Comparison of ENCODE assay signal across 23 cellular contexts in the genomic region with DNA sequence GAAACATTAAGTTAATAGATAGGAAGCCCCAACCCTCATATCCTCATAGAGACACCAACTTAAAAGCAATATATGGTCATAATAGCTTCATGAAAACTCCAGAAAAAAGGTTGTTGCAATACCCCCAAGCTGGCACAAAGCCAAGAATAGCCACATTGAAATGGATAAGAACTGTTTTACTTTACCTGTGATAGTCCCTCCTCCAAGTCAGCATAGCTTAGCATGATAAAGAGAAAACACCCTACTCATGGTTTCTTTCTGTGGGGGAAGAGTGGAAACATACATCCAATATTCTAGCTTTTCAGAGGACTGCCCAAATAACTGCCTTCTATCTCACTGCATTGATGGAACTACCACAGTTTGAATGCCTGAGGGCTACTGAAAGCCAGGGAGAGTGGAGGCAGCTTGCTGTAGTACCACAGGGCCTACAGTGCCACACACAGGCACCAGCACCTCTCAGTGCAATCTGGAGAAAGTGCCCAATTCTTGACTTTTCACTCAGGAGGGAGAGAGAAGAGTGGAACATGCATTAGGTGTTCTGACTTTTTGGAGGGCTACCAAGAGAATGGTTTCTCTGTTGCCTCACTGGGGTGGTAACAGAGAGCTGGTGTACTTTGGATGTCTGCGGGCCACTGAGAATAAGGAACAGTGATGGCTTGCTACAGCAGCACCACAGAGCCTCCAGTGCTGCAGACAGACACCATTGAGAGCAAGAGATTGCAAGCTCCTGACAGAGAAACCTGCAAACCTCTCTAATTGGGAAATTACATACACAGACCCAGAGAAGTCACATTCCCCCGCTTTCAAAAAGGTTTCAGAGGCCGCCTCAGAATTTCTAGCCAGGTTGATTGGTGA.
"Had no signal": no experiment of that assay in that cellular context is flagged by ENCODE, and none has a peak within 500 bp of the region (broad histone marks: within the 10 kb centered on the region; RNA-seq: fewer than 3 reads in every experiment).

No MANE protein-coding gene starts in this region.

- H3K27ac ChIP-seq: PC-9, SK-N-MC had no signal

- H3K4me3 ChIP-seq: PC-9, SK-N-MC had no signal

- ATAC-seq: activated T-cell treated with anti-CD3 and anti-CD28 coated beads, Interleukin-2, amount 50 U/mL, for 4 hours; T-cell had no signal

- DNase-seq: activated CD4-positive, alpha-beta memory T cell treated with anti-CD3 and anti-CD28 coated beads for 36 hours; activated CD4-positive, alpha-beta T cell treated with anti-CD3 and anti-CD28 coated beads, Interleukin-2, amount 10 ng/mL, durations not matched to agents 7 days and 5 days; activated CD4-positive, CD25-positive, alpha-beta regulatory T cell; activated CD8-positive, alpha-beta memory T cell treated with anti-CD3 and anti-CD28 coated beads for 24 hours; activated gamma-delta T cell treated with Interleukin-2 at 50 U/mL for 16 hours; activated naive CD4-positive, alpha-beta T cell treated with anti-CD3 and anti-CD28 coated beads, Interleukin-2, amount 10 ng/mL, durations not matched to agents 7 days and 5 days; activated naive CD8-positive, alpha-beta T cell treated with anti-CD3 and anti-CD28 coated beads for 36 hours; activated T-cell treated with anti-CD3 and anti-CD28 coated beads, Interleukin-2, amount 50 U/mL, for 4 hours; cerebellar nuclear complex; Karpas-422; MM.1S; NCI-H1105; NCI-H1436; NCI-H1694 treated with DMSO at 0.1 percent for 48 hours; NCI-H2081; NCI-H2171; NCI-H2227 treated with DMSO at 0.1 percent for 48 hours; NCI-H69; PC-9; T-cell; T-helper 2 cell; T1000 had no signal
